In genomic region chr12:112887542-112887941, GRCh38 we compare ENCODE assay signal across 26 cellular contexts. TPM values are rescaled to one million over a fixed set of nuclear protein-coding genes. Genes with fewer than 3 reads are reported as not detected.
"Had no signal": no experiment of that assay in that cellular context is flagged by ENCODE, and none has a peak within 500 bp of the region (broad histone marks: within the 10 kb centered on the region; RNA-seq: fewer than 3 reads in every experiment).

No MANE protein-coding gene starts in this region.

- H3K27me3 ChIP-seq: right atrium auricular region had no signal

- H3K9me3 ChIP-seq: suprapubic skin had no signal

- H3K4me3 ChIP-seq: right atrium auricular region, smooth muscle cell, stomach, suprapubic skin, tibial artery had no signal

- FAIRE-seq: keratinocyte had no signal

- ATAC-seq: activated T-cell treated with anti-CD3 and anti-CD28 coated beads, Interleukin-2, amount 50 U/mL, for 72 hours; esophagus mucosa; left cardiac atrium; naive thymus-derived CD8-positive, alpha-beta T cell; stimulated activated naive B cell treated with anti-CD40 and anti-IgM and Interleukin-4, amounts not matched to agents 10 μg/mL and 1 μg/mL and 100 μg/mL, for 72 hours had no signal

- H3K4me1 ChIP-seq: parathyroid adenoma, stomach, suprapubic skin, tibial artery had no signal

- H3K27ac ChIP-seq: parathyroid adenoma, right atrium auricular region, stomach, suprapubic skin, tibial artery had no signal

- H3K36me3 ChIP-seq: right atrium auricular region, stomach, suprapubic skin, tibial artery had no signal

- DNase-seq: activated CD4-positive, alpha-beta T cell treated with anti-CD3 and anti-CD28 coated beads for 4 hours; activated CD4-positive, alpha-beta T cell treated with anti-CD3 and anti-CD28 coated beads, Interleukin-2, amount 50 U/mL, for 4 hours; activated effector memory CD4-positive, alpha-beta T cell treated with Interleukin-2 at 50 U/mL for 16 hours; activated naive CD4-positive, alpha-beta T cell treated with Interleukin-2 at 50 U/mL for 16 hours; activated T-cell treated with anti-CD3 and anti-CD28 coated beads for 4 hours; activated T-cell treated with anti-CD3 and anti-CD28 coated beads, Interleukin-2, amount 50 U/mL, for 72 hours; anterior cingulate cortex; endodermal cell; foreskin fibroblast; head of caudate nucleus; hippocampal formation; left cardiac atrium; naive thymus-derived CD8-positive, alpha-beta T cell; occipital lobe; stimulated activated CD4-positive, alpha-beta T cell treated with anti-CD3 and anti-CD28 coated beads, Interleukin-15, amount 100 ng/mL, for 24 hours; stimulated activated CD4-positive, alpha-beta T cell treated with anti-CD3 and anti-CD28 coated beads, Interleukin-2, amount 100 ng/mL, for 24 hours; stimulated activated naive B cell treated with anti-CD40 and anti-IgM and Interleukin-4, amounts not matched to agents 10 μg/mL and 1 μg/mL and 100 μg/mL, for 72 hours; stomach; tibial artery had no signal

RNA-seq across cellular contexts. Expression of gene OAS1, which starts 19.2 kb away (rescaled TPM):
- total RNA-seq: endodermal cell, neural crest cell, smooth muscle cell had no signal
